ENCODE assay signal across 8 cellular contexts in genomic region chr1:33455537-33456301, GRCh38.
A peak's percentile ranks its signal among the peaks of the same experiment; 100 is the strongest.
DNase-seq lines count a peak whose midpoint lies in the region; ATAC-seq and TF ChIP-seq lines count a peak whose summit lies in the region.

No MANE protein-coding gene starts in this region.

- H3K9me3 ChIP-seq in HAP-1: no peaks in the 10 kb centered on the region; the same call in 1 of the 2 replicates

- peak; percentile 57 for DNase-seq in DMS79 (lab: John Stamatoyannopoulos, UW)
- peak; percentile 59 to 60 for DNase-seq in HAP-1 (ENCODE audit: low spot score in 2 of 2)
- DNase-seq in NCI-H2227 treated with DMSO at 0.1 percent for 48 hours (lab: John Stamatoyannopoulos, UW): peak; percentile 41
- peak; percentile 48 for DNase-seq in activated CD4-positive, alpha-beta T cell treated with anti-CD3 and anti-CD28 coated beads for 48 hours
- DNase-seq in fibroblast of pulmonary artery (ENCODE audit: low read depth): peak; percentile 87
- peak; percentile 51 for DNase-seq in nephron progenitor cell
- no peak for DNase-seq in T-helper 9 cell

- H3K4me1 ChIP-seq in HAP-1: no peaks in the 10 kb centered on the region

- H3K36me3 ChIP-seq in HAP-1 (replicated peaks): no peaks in the 10 kb centered on the region

- H3K4me3 ChIP-seq in HAP-1 (no peak overlapping the region), fibroblast of pulmonary artery (replicated peaks; ENCODE audit: low read depth, low read length) (no peak overlapping the region)

- H3K4me3 Mint-ChIP-seq in nephron progenitor cell: no peak overlapping the region

- H3K4me1 Mint-ChIP-seq in nephron progenitor cell: peaks cover 70% of the 10 kb centered on the region

- peak overlapping the region; percentile 40 for H3K27ac Mint-ChIP-seq in nephron progenitor cell

- peaks cover 17% of the 10 kb centered on the region for H3K36me3 Mint-ChIP-seq in nephron progenitor cell (ENCODE audit: low read depth)

- H3K27me3 Mint-ChIP-seq in nephron progenitor cell (ENCODE audit: low read depth, poor library complexity): no peaks in the 10 kb centered on the region

- H3K27me3 ChIP-seq in HAP-1 (ENCODE audit: low read depth): peaks cover 8% of the 10 kb centered on the region; the same call in 1 of the 2 replicates

- ATAC-seq in HG03457 (IDR thresholded peaks at IDR 0.05; ENCODE audit: unreplicated experiment): no peak

- in situ Hi-C loops in HAP-1 (cut with MboI; ENCODE audit: low sequenced_read_pairs): no loop called here

- peaks cover 26% of the 10 kb centered on the region for H3K9me3 Mint-ChIP-seq in nephron progenitor cell

- TF ChIP-seq CTCF in fibroblast of pulmonary artery (IDR thresholded peaks at IDR 0.05; ENCODE audit: low read length, missing control alignments) (peak; percentile 83), nephron progenitor cell (IDR thresholded peaks at IDR 0.05) (peak; percentile 62)
